Comparison of ENCODE assay signal across 26 cellular contexts in the genomic region with DNA sequence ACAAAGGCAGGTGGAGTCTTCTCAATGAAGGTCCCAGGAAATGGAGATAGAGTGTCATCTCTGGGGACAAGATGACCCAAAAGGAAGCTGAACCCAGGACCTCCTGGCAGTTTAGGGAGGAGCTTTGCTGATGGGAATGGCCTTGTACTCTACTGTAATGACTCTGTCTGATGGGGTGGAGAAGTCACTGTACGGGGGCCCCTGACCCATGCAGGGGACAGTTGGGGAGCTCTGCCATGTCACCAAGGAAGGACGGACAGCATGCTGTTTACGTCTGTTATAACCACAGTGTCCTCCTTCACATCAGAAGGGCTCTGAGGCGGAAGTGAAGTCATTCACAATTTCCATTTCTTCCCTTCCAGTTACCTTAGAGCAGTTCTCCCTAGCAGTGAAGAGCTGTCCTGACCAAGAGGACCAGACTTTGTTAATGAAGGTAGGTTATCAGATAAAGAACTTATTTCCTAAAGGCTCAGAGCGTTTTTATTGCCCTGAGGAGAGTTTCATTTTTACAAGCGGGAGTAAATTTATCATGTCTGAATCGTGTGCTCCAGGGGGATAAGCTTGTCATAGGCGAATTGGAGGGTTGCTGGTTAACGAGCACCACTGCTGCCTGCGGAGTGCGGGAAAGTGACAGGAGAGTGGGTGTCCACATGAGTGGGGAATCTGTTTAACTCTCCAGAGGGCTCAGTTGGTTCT.
DNase-seq lines count a peak whose midpoint lies in the region; ATAC-seq and TF ChIP-seq lines count a peak whose summit lies in the region.
"Had no signal": no experiment of that assay in that cellular context is flagged by ENCODE, and none has a peak within 500 bp of the region (broad histone marks: within the 10 kb centered on the region; RNA-seq: fewer than 3 reads in every experiment).

No MANE protein-coding gene starts in this region.

- H3K9ac ChIP-seq in MM.1S (ENCODE audit: low read length): peak overlapping the region; percentile 97
- H3K9ac ChIP-seq in endodermal cell (ENCODE audit: extremely low read depth, low read length, poor library complexity, severe bottlenecking): no peak overlapping the region

- no peaks in the 10 kb centered on the region for H4K20me1 ChIP-seq in MM.1S (ENCODE audit: insufficient read depth, low read length)

- WGBS in endodermal cell (ENCODE audit: insufficient coverage in 1 of 2, insufficient read length in 1 of 2), 2 experiments: 92 to 97% methylated on average over 5 to 11 of the region's 11 CpGs

- H3K36me3 ChIP-seq in MM.1S (replicated peaks; ENCODE audit: insufficient read depth, low read length) (no peaks in the 10 kb centered on the region), endodermal cell (ENCODE audit: control insufficient read depth, insufficient read depth, low read length) (no peaks in the 10 kb centered on the region), MG63 (no peaks in the 10 kb centered on the region)
- H3K36me3 ChIP-seq: ascending aorta, Peyer's patch, right atrium auricular region, stomach, tibial artery had no signal

- H3K27ac ChIP-seq in MM.1S (ENCODE audit: low read length) (peak overlapping the region; percentile 99), endodermal cell (ENCODE audit: low read depth, low read length) (no peak overlapping the region)
- H3K27ac ChIP-seq: ascending aorta, C4-2B, dorsolateral prefrontal cortex, Peyer's patch, right atrium auricular region, stomach, tibial artery had no signal

- H3K79me2 ChIP-seq in MM.1S (ENCODE audit: low read length): peaks cover 7% of the 10 kb centered on the region; the same call in 1 of the 2 replicates

- TF ChIP-seq CTCF in MM.1S (IDR thresholded peaks at IDR 0.05; ENCODE audit: low read length): no peak
- TF ChIP-seq CTCF in endodermal cell (conservative IDR thresholded peaks at IDR 0.05): no peak

- H3K4me1 Mint-ChIP-seq in activated naive CD8-positive, alpha-beta T cell (ENCODE audit: low read depth): peaks cover 49% of the 10 kb centered on the region
- peaks cover 53% of the 10 kb centered on the region for H3K4me1 Mint-ChIP-seq in activated naive CD8-positive, alpha-beta T cell treated with anti-CD3 and anti-CD28 coated beads for 36 hours
- no peaks in the 10 kb centered on the region for H3K4me1 Mint-ChIP-seq in endodermal cell
- peaks cover 36% of the 10 kb centered on the region for H3K4me1 Mint-ChIP-seq in stimulated activated effector memory CD8-positive, alpha-beta T cell treated with anti-CD3 and anti-CD28 coated beads, Interleukin-12 subunit alpha, Interleukin-12 subunit beta, amount 100 ng/mL, for 72 hours

- H3K27me3 ChIP-seq in MM.1S (replicated peaks; ENCODE audit: insufficient read depth, low read length) (no peaks in the 10 kb centered on the region), endodermal cell (ENCODE audit: control insufficient read depth, insufficient read depth, low read length, poor library complexity, severe bottlenecking) (no peaks in the 10 kb centered on the region), MG63 (peaks cover 8% of the 10 kb centered on the region; the same call in 1 of the 2 replicates)
- H3K27me3 ChIP-seq: ascending aorta, Peyer's patch, right atrium auricular region, stomach, tibial artery had no signal

- ATAC-seq in stimulated activated effector memory CD8-positive, alpha-beta T cell treated with anti-CD3 and anti-CD28 coated beads, Interleukin-12 subunit alpha, Interleukin-12 subunit beta, amount 100 ng/mL, for 72 hours: no peak
- ATAC-seq: T-cell had no signal

- no peak for DNase-seq in activated naive CD8-positive, alpha-beta T cell treated with anti-CD3 and anti-CD28 coated beads for 36 hours
- DNase-seq in MM.1S (no peak), endodermal cell (peak; percentile 21), mucosa of gallbladder (ENCODE audit: low spot score) (no peak), NCI-H1105 treated with DMSO at 0.1 percent for 48 hours (lab: John Stamatoyannopoulos, UW) (no peak), MG63 (no peak)
- no peak for DNase-seq in stimulated activated effector memory CD8-positive, alpha-beta T cell treated with anti-CD3 and anti-CD28 coated beads, Interleukin-12 subunit alpha, Interleukin-12 subunit beta, amount 100 ng/mL, for 72 hours (ENCODE audit: low spot score in 2 of 2)
- DNase-seq: dorsolateral prefrontal cortex; glutamatergic neuron; H7; Kasumi-1; NCI-H1092; NCI-H2029 treated with DMSO at 0.1 percent for 48 hours; NCI-H446; SIG-M5; stimulated activated CD4-positive, alpha-beta T cell treated with anti-CD3 and anti-CD28 coated beads, Interleukin-12 subunit alpha, Interleukin-12 subunit beta, amount 100 ng/mL, for 4 hours; stomach; T-cell; tibial artery had no signal

- peak overlapping the region; percentile 86 for H3K4me2 ChIP-seq in MM.1S (ENCODE audit: low read depth, low read length)

- H3K4me3 Mint-ChIP-seq in activated naive CD8-positive, alpha-beta T cell: no peak overlapping the region
- no peak overlapping the region for H3K4me3 Mint-ChIP-seq in activated naive CD8-positive, alpha-beta T cell treated with anti-CD3 and anti-CD28 coated beads for 36 hours
- no peak overlapping the region for H3K4me3 Mint-ChIP-seq in endodermal cell
- peak overlapping the region; percentile 6 for H3K4me3 Mint-ChIP-seq in stimulated activated effector memory CD8-positive, alpha-beta T cell treated with anti-CD3 and anti-CD28 coated beads, Interleukin-12 subunit alpha, Interleukin-12 subunit beta, amount 100 ng/mL, for 72 hours
- H3K4me3 Mint-ChIP-seq: activated naive CD4-positive, alpha-beta T cell treated with anti-CD3 and anti-CD28 coated beads, Interleukin-2, amount 50 U/mL, for 24 hours; central memory CD8-positive, alpha-beta T cell; T-cell had no signal

- H3K27me3 Mint-ChIP-seq in activated naive CD8-positive, alpha-beta T cell: no peaks in the 10 kb centered on the region
- peaks cover 32% of the 10 kb centered on the region for H3K27me3 Mint-ChIP-seq in activated naive CD8-positive, alpha-beta T cell treated with anti-CD3 and anti-CD28 coated beads for 36 hours
- H3K27me3 Mint-ChIP-seq in endodermal cell (ENCODE audit: insufficient read depth): no peaks in the 10 kb centered on the region

- H3K4me3 ChIP-seq in MM.1S (ENCODE audit: low read length): 0 out of 2 replicates have a peak overlapping the region, but pooled peaks have one; percentile 44
- H3K4me3 ChIP-seq in endodermal cell (ENCODE audit: low read length): no peak overlapping the region
- H3K4me3 ChIP-seq in MG63: no peak overlapping the region
- H3K4me3 ChIP-seq: ascending aorta, dorsolateral prefrontal cortex, Peyer's patch, right atrium auricular region, stomach, tibial artery had no signal

- H3K9me3 Mint-ChIP-seq in activated naive CD8-positive, alpha-beta T cell (ENCODE audit: low read depth): peaks cover 5% of the 10 kb centered on the region
- peaks cover 15% of the 10 kb centered on the region for H3K9me3 Mint-ChIP-seq in activated naive CD8-positive, alpha-beta T cell treated with anti-CD3 and anti-CD28 coated beads for 36 hours
- no peaks in the 10 kb centered on the region for H3K9me3 Mint-ChIP-seq in endodermal cell
- H3K9me3 Mint-ChIP-seq in stimulated activated effector memory CD8-positive, alpha-beta T cell treated with anti-CD3 and anti-CD28 coated beads, Interleukin-12 subunit alpha, Interleukin-12 subunit beta, amount 100 ng/mL, for 72 hours: no peaks in the 10 kb centered on the region
- H3K9me3 Mint-ChIP-seq: activated naive CD4-positive, alpha-beta T cell treated with anti-CD3 and anti-CD28 coated beads, Interleukin-2, amount 50 U/mL, for 24 hours; central memory CD8-positive, alpha-beta T cell; T-cell had no signal

- no peaks in the 10 kb centered on the region for H3K36me3 Mint-ChIP-seq in activated naive CD8-positive, alpha-beta T cell
- H3K36me3 Mint-ChIP-seq in activated naive CD8-positive, alpha-beta T cell treated with anti-CD3 and anti-CD28 coated beads for 36 hours: peaks cover 10% of the 10 kb centered on the region
- peaks cover 1% of the 10 kb centered on the region for H3K36me3 Mint-ChIP-seq in endodermal cell (ENCODE audit: low read depth)
- H3K36me3 Mint-ChIP-seq in stimulated activated effector memory CD8-positive, alpha-beta T cell treated with anti-CD3 and anti-CD28 coated beads, Interleukin-12 subunit alpha, Interleukin-12 subunit beta, amount 100 ng/mL, for 72 hours: peaks cover 7% of the 10 kb centered on the region
- H3K36me3 Mint-ChIP-seq: T-cell had no signal

- peak overlapping the region; percentile 90 for H3K27ac Mint-ChIP-seq in activated naive CD8-positive, alpha-beta T cell
- no peak overlapping the region for H3K27ac Mint-ChIP-seq in activated naive CD8-positive, alpha-beta T cell treated with anti-CD3 and anti-CD28 coated beads for 36 hours
- no peak overlapping the region for H3K27ac Mint-ChIP-seq in endodermal cell
- peak overlapping the region; percentile 69 for H3K27ac Mint-ChIP-seq in stimulated activated effector memory CD8-positive, alpha-beta T cell treated with anti-CD3 and anti-CD28 coated beads, Interleukin-12 subunit alpha, Interleukin-12 subunit beta, amount 100 ng/mL, for 72 hours
- H3K27ac Mint-ChIP-seq: T-cell had no signal

- no peak overlapping the region for H2AFZ ChIP-seq in MM.1S (ENCODE audit: low read length)

- H3K9me3 ChIP-seq in MM.1S (replicated peaks; ENCODE audit: insufficient read depth, low read length): no peaks in the 10 kb centered on the region
- H3K9me3 ChIP-seq in endodermal cell (ENCODE audit: control insufficient read depth, low read length): no peaks in the 10 kb centered on the region
- H3K9me3 ChIP-seq in MG63: no peaks in the 10 kb centered on the region
- H3K9me3 ChIP-seq: ascending aorta, Peyer's patch, right atrium auricular region, stomach, tibial artery had no signal

- no peaks in the 10 kb centered on the region for H3K9me2 ChIP-seq in MM.1S (replicated peaks; ENCODE audit: insufficient read depth, low read length)

- H3F3A ChIP-seq in MM.1S (ENCODE audit: insufficient read depth, low read length): peaks cover 30% of the 10 kb centered on the region

- peaks cover 33% of the 10 kb centered on the region for H3K4me1 ChIP-seq in MM.1S (ENCODE audit: low read length)
- H3K4me1 ChIP-seq in endodermal cell (ENCODE audit: control insufficient read depth, insufficient read depth, low read length): no peaks in the 10 kb centered on the region
- H3K4me1 ChIP-seq: ascending aorta, right atrium auricular region had no signal

Comparison
In these comparisons a context has a peak if more than half of its experiments do, and no peak if none do; other contexts are left out.
1. H3K27ac Mint-ChIP-seq: peak in activated naive CD8-positive, alpha-beta T cell (single experiment) and stimulated activated effector memory CD8-positive, alpha-beta T cell treated with anti-CD3 and anti-CD28 coated beads, Interleukin-12 subunit alpha, Interleukin-12 subunit beta, amount 100 ng/mL, for 72 hours (single experiment); none in activated naive CD8-positive, alpha-beta T cell treated with anti-CD3 and anti-CD28 coated beads for 36 hours (single experiment) and endodermal cell (single experiment).